In the genomic region with DNA sequence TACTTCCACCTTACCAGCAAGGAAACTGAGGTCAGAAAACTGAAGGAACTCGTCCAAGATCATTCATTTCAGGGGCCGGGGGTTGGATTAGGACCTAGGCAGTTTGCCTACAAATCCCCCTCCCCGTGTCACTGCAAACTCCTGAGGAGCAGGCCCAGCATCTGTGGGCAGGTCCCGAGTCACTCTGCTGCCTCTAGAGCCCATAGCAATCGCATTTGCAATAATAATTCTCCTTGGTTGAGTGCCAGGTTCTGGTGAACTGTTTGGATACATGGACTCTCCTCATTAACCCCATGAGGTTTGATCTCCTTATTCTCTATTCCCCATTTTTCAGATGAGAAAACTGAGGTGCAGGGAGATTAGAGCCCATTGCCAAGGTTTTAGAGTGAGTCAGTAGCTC, we compare ENCODE assay signal across 8 cellular contexts. TPM values are rescaled to one million over a fixed set of nuclear protein-coding genes. Genes with fewer than 3 reads are reported as not detected.
A peak's percentile ranks its signal among the peaks of the same experiment; 100 is the strongest.
DNase-seq lines count a peak whose midpoint lies in the region; ATAC-seq, FAIRE-seq and TF ChIP-seq lines count a peak whose summit lies in the region.

No MANE protein-coding gene starts in this region.

- no peak for FAIRE-seq in frontal cortex (lab: Jason Lieb, UNC)

- CTCF ChIA-PET in AG04449 (lab: Yijun Ruan, JAX) = interaction anchor here (2.4 to 6.2 kb wide), 2 partner anchors 10 kb away, joined by 14 to 69 read pairs; no protein-coding TSS in a partner anchor
- CTCF ChIA-PET in activated CD8-positive, alpha-beta T cell treated with anti-CD3 and anti-CD28 coated beads, Interleukin-2, amount 10 ng/mL, durations not matched to agents 7 days and 5 days (lab: Charles Lee) = interaction anchor here (0.8 to 2.4 kb wide), 5 partner anchors 8 to 28 kb away, joined by 3 to 10 read pairs (median 4); partner anchors contain the start of gene UBL5

- H3K27me3 ChIP-seq in stomach smooth muscle (ENCODE audit: control insufficient read depth in 1 of 2, insufficient read depth in 2 of 2, low read length in 2 of 2) = no peaks in the 10 kb centered on the region

- peaks cover 10 to 20% of the 10 kb centered on the region in 2 donors for H3K36me3 ChIP-seq in stomach smooth muscle (ENCODE audit: control insufficient read depth in 2 of 2, insufficient read depth in 2 of 2, low read length in 2 of 2)

- H3K9me3 Mint-ChIP-seq in activated CD8-positive, alpha-beta T cell treated with anti-CD3 and anti-CD28 coated beads, Interleukin-2, amount 10 ng/mL, durations not matched to agents 7 days and 5 days (ENCODE audit: insufficient read depth) = no peaks in the 10 kb centered on the region

- H3K36me3 Mint-ChIP-seq in activated CD8-positive, alpha-beta T cell treated with anti-CD3 and anti-CD28 coated beads, Interleukin-2, amount 10 ng/mL, durations not matched to agents 7 days and 5 days (ENCODE audit: low read depth) = peaks cover 23% of the 10 kb centered on the region

- H3K27ac Mint-ChIP-seq in activated CD8-positive, alpha-beta T cell treated with anti-CD3 and anti-CD28 coated beads, Interleukin-2, amount 10 ng/mL, durations not matched to agents 7 days and 5 days = peak overlapping the region; percentile 79

- no peak for ATAC-seq in activated CD8-positive, alpha-beta T cell treated with anti-CD3 and anti-CD28 coated beads, Interleukin-2, amount 10 ng/mL, durations not matched to agents 7 days and 5 days

- no peaks in the 10 kb centered on the region for H3K27me3 Mint-ChIP-seq in activated CD8-positive, alpha-beta T cell treated with anti-CD3 and anti-CD28 coated beads, Interleukin-2, amount 10 ng/mL, durations not matched to agents 7 days and 5 days (ENCODE audit: low read depth)

- H3K4me1 ChIP-seq in stomach smooth muscle (ENCODE audit: control insufficient read depth, insufficient read depth, low read length) = peaks cover 17% of the 10 kb centered on the region

- POLR2A ChIA-PET in AG04449 (lab: Yijun Ruan, JAX) = no interaction called here
- POLR2A ChIA-PET in activated CD8-positive, alpha-beta T cell treated with anti-CD3 and anti-CD28 coated beads, Interleukin-2, amount 10 ng/mL, durations not matched to agents 7 days and 5 days (lab: Charles Lee) = interaction anchor here (2.5 kb wide), 1 partner anchor 8 kb away, joined by 12 read pairs; the partner anchor contains the start of gene UBL5

- H3K4me3 Mint-ChIP-seq in activated CD8-positive, alpha-beta T cell treated with anti-CD3 and anti-CD28 coated beads, Interleukin-2, amount 10 ng/mL, durations not matched to agents 7 days and 5 days = peak overlapping the region; percentile 84

- H3K4me1 Mint-ChIP-seq in activated CD8-positive, alpha-beta T cell treated with anti-CD3 and anti-CD28 coated beads, Interleukin-2, amount 10 ng/mL, durations not matched to agents 7 days and 5 days (ENCODE audit: low read depth) = peaks cover 23% of the 10 kb centered on the region

- H3K4me3 ChIP-seq in AG04449 (ENCODE audit: low read depth, low read length) (peak overlapping the region; percentile 88), iPS-11a (ENCODE audit: low read depth, low read length) (peak overlapping the region; percentile 79), stomach smooth muscle (ENCODE audit: low read length in 2 of 2) (peak overlapping the region; percentile 78 to 91)

- peak overlapping the region; percentile 72 to 79 for H3K9ac ChIP-seq in stomach smooth muscle (ENCODE audit: low read length in 2 of 2)

- TF ChIP-seq CTCF in AG04449 (IDR thresholded peaks at IDR 0.05; ENCODE audit: insufficient read depth, low read length, missing control alignments) = no peak

- H3K27ac ChIP-seq in stomach smooth muscle (ENCODE audit: low read length) = no peak overlapping the region

- DNase-seq in AG04449 (ENCODE audit: low read depth, low spot score) (no peak), HCEC 1CT (peak; percentile 38), NCI-H526 treated with DMSO at 0.1 percent for 48 hours (lab: John Stamatoyannopoulos, UW) (no peak), frontal cortex (ENCODE audit: low spot score in 2 of 2) (no peak)
- no peak for DNase-seq in activated CD8-positive, alpha-beta T cell treated with anti-CD3 and anti-CD28 coated beads, Interleukin-2, amount 10 ng/mL, durations not matched to agents 7 days and 5 days
- no peak for DNase-seq in stimulated activated CD4-positive, alpha-beta T cell treated with anti-CD3 and anti-CD28 coated beads, Interleukin-4, amount 100 ng/mL, for 1 hour

- no peaks in the 10 kb centered on the region for H3K9me3 ChIP-seq in stomach smooth muscle (ENCODE audit: control insufficient read depth in 2 of 2, low read length in 2 of 2)

RNA-seq across cellular contexts. Expression of gene PIN1, which starts 0.9 kb away (rescaled TPM):
- 100 to 1,000 TPM; 114 to 117 TPM for total RNA-seq in activated CD8-positive, alpha-beta T cell treated with anti-CD3 and anti-CD28 coated beads, Interleukin-2, amount 10 ng/mL, durations not matched to agents 7 days and 5 days
- 67.3 TPM for total RNA-seq in frontal cortex

RNA-seq across cellular contexts. Expression of gene UBL5, which starts 8.3 kb away (rescaled TPM):
- 100 to 1,000 TPM; 383 to 395 TPM for total RNA-seq in activated CD8-positive, alpha-beta T cell treated with anti-CD3 and anti-CD28 coated beads, Interleukin-2, amount 10 ng/mL, durations not matched to agents 7 days and 5 days
- 97.4 TPM for total RNA-seq in frontal cortex

RNA-seq across cellular contexts. Expression of gene FBXL12, which starts 17.1 kb away (rescaled TPM):
- 10 to 100 TPM; 26.4 to 29.0 TPM for total RNA-seq in activated CD8-positive, alpha-beta T cell treated with anti-CD3 and anti-CD28 coated beads, Interleukin-2, amount 10 ng/mL, durations not matched to agents 7 days and 5 days
- 6.5 TPM for total RNA-seq in frontal cortex
